In genomic region chr2:197452754-197453122, GRCh38 we compare ENCODE assay signal across 1 cellular context.
TF ChIP-seq lines count a peak whose summit lies in the region.

No MANE protein-coding gene starts in this region.

TF ChIP-seq in K562, 482 proteins besides CTCF, POLR2A, EP300 and RAD21 (continued from another document):
- TF ChIP-seq E2F6 (IDR thresholded peaks at IDR 0.05; ENCODE audit: borderline replicate concordance in 1 of 2, extremely low read depth in 1 of 2, insufficient read depth in 1 of 2, insufficient read length in 1 of 2, low read depth in 1 of 2, low read length in 1 of 2, poor library complexity in 1 of 2, severe bottlenecking in 1 of 2) (no peak), DMBX1 (CRISPR knock-in tag; IDR thresholded peaks at IDR 0.05; ENCODE audit: borderline replicate concordance) (no peak), TBP (optimal IDR thresholded peaks at IDR 0.05; ENCODE audit: low read depth, low read length) (no peak)
